9 cellular contexts compared by ENCODE assay signal in genomic region chr18:45807144-45807543, GRCh38. TPM values are rescaled to one million over a fixed set of nuclear protein-coding genes. Genes with fewer than 3 reads are reported as not detected.
DNase-seq lines count a peak whose midpoint lies in the region; ATAC-seq, FAIRE-seq and TF ChIP-seq lines count a peak whose summit lies in the region.
"Not testable (repeated sequence)": the region's sequence is repeated elsewhere in the genome, so short reads cannot be mapped to it uniquely, and the experiment has no call there.
"Had no signal": no experiment of that assay in that cellular context is flagged by ENCODE, and none has a peak within 500 bp of the region (broad histone marks: within the 10 kb centered on the region; RNA-seq: fewer than 3 reads in every experiment).

No MANE protein-coding gene starts in this region.

- not testable (repeated sequence) for H3K27ac Mint-ChIP-seq in Calu3 (ENCODE audit: unreplicated experiment)

- CTCF ChIA-PET in Calu3 (lab: Charles Lee), result not testable (repeated sequence)
- CTCF ChIA-PET in GM12878 (lab: Yijun Ruan, JAX), result interaction anchor here (0.7 to 3.9 kb wide), 11 partner anchors 10 to 144 kb away, joined by 3 to 23 read pairs (median 5); partner anchors contain the start of gene SLC14A1

- ATAC-seq in GM12878, result peak; percentile 15; the same call in 1 of the 3 replicates

- not testable (repeated sequence) for H3K4me2 ChIP-seq in GM12878 (ENCODE audit: control insufficient read depth, insufficient read depth)

- H3K4me3 ChIP-seq in GM12878, result not testable (repeated sequence)

- in situ Hi-C loops in GM13977 (cut with MboI; ENCODE audit: low pct_unique_long_range_greater_than_20kb, low sequenced_read_pairs, unreplicated experiment); GM12878 (cut with MboI): not testable (repeated sequence)

- H3K36me3 Mint-ChIP-seq in Calu3 (ENCODE audit: insufficient read depth, unreplicated experiment), result peaks cover 10% of the 10 kb centered on the region

- peak; percentile 40 for TF ChIP-seq RAD21 in GM12878 (IDR thresholded peaks at IDR 0.05; ENCODE audit: insufficient read depth, low read depth, low read length)

- not testable (repeated sequence) for BruUV-seq in Calu3 (replicated peaks; lab: Mats Ljungman, UMichigan); GM12878 (replicated peaks; lab: Mats Ljungman, UMichigan)

- H3K9ac ChIP-seq in GM12878 (ENCODE audit: control insufficient read depth, insufficient read depth, low read length), result not testable (repeated sequence)

- 0% methylated on average over 2 of the region's 2 CpGs for WGBS in GM12878 (ENCODE audit: insufficient coverage, insufficient replicate concordance, low lambda C conversion rate, missing lambda C conversion rate)

- not testable (repeated sequence) for H2AFZ ChIP-seq in GM12878 (ENCODE audit: control insufficient read depth, low read depth, low read length)

- TF ChIP-seq EP300 in GM12878 (IDR thresholded peaks at IDR 0.05; ENCODE audit: borderline replicate concordance in 1 of 2, control insufficient read depth in 1 of 2, low read depth in 2 of 2, low read length in 2 of 2), result not testable (repeated sequence)

- not testable (repeated sequence) for H3K27me3 Mint-ChIP-seq in Calu3 (ENCODE audit: unreplicated experiment)

- not testable (repeated sequence) for FAIRE-seq in GM12878 (lab: Jason Lieb, UNC)

- H3K27me3 ChIP-seq in GM12878 (replicated peaks in 1 of 2; ENCODE audit: control insufficient read depth in 2 of 2, insufficient read depth in 2 of 2, low read length in 1 of 2), result not testable (repeated sequence)

- H3K79me2 ChIP-seq in GM12878 (ENCODE audit: control insufficient read depth, insufficient read depth, low read length), result not testable (repeated sequence)

- not testable (repeated sequence) for H3K27ac ChIP-seq in GM12878 (ENCODE audit: control insufficient read depth, insufficient read depth)

- intact Hi-C loops in Calu3 (cut with micrococcal nuclease; ENCODE audit: unreplicated experiment); GM12878 (cut with micrococcal nuclease; ENCODE audit: unreplicated experiment): not testable (repeated sequence)

- TF ChIP-seq CTCF in Calu3 (IDR thresholded peaks at IDR 0.05; ENCODE audit: unreplicated experiment), result not testable (repeated sequence)
- TF ChIP-seq CTCF in GM13977 (IDR thresholded peaks at IDR 0.05; ENCODE audit: extremely low read depth, insufficient read depth, missing control alignments) (peak; percentile 52), GM12878 (IDR thresholded peaks at IDR 0.05 in 2 of 3, conservative IDR thresholded peaks at IDR 0.05 in 1 of 3; ENCODE audit: control insufficient read depth in 2 of 3, extremely low read depth in 1 of 3, insufficient read depth in 1 of 3, low read depth in 3 of 3, low read length in 3 of 3) (peak; percentile 2 to 21 (median 10); a peak in 1 of 6 replicates)

- peak; percentile 25 for DNase-seq in Calu3
- DNase-seq in GM13977 (ENCODE audit: low spot score); GM12878 (ENCODE audit: low read depth, low spot score): not testable (repeated sequence)
- DNase-seq in NCI-H1092 treated with DMSO at 0.1 percent for 48 hours (lab: John Stamatoyannopoulos, UW), result peak; percentile 25
- DNase-seq in NCI-H69 (lab: John Stamatoyannopoulos, UW), result peak; percentile 99
- peak; percentile 13 for DNase-seq in SK-N-DZ (ENCODE audit: low spot score)
- peak; percentile 57 for DNase-seq in iPS DF 19.7 (ENCODE audit: low read depth, low spot score)
- peak; percentile 27 for DNase-seq in stimulated activated CD4-positive, alpha-beta T cell treated with anti-CD3 and anti-CD28 coated beads, Interleukin-1b, Interleukin-23, amount 100 ng/mL, for 48 hours

- not testable (repeated sequence) for H3K9me3 ChIP-seq in GM12878 (replicated peaks; ENCODE audit: control insufficient read depth, insufficient read depth, low read length)

- POLR2A ChIA-PET in GM12878 (lab: Charles Lee), result not testable (repeated sequence)

- not testable (repeated sequence) for H3K9me3 Mint-ChIP-seq in Calu3 (ENCODE audit: low read depth, unreplicated experiment)

- RAD21 ChIA-PET in GM12878 (lab: Charles Lee; ENCODE audit: unreplicated experiment), result interaction anchor here (0.9 to 1.5 kb wide), 2 partner anchors 82 to 141 kb away, joined by 3 to 10 read pairs; no protein-coding TSS in a partner anchor

- H3K4me1 ChIP-seq in GM12878 (ENCODE audit: control insufficient read depth, insufficient read depth, low read length), result not testable (repeated sequence)

- not testable (repeated sequence) for H3K36me3 ChIP-seq in GM12878 (ENCODE audit: control insufficient read depth in 2 of 2, insufficient read depth in 2 of 2, low read length in 1 of 2)

- not testable (repeated sequence) for H4K20me1 ChIP-seq in GM12878 (ENCODE audit: control insufficient read depth, insufficient read depth)

- not testable (repeated sequence) for TF ChIP-seq POLR2A in GM12878 (IDR thresholded peaks at IDR 0.05; ENCODE audit: low read depth, low read length)

- H3K4me3 Mint-ChIP-seq in Calu3 (ENCODE audit: low read depth, unreplicated experiment), result not testable (repeated sequence)

- SMC1A ChIA-PET in GM12878 (lab: Charles Lee; ENCODE audit: uncharacterized antibody, unreplicated experiment), result interaction anchor here (0.9 to 1.8 kb wide), 5 partner anchors 19 to 142 kb away, joined by 3 to 11 read pairs (median 6); partner anchors contain the start of gene SLC14A1

- H3K4me1 Mint-ChIP-seq in Calu3 (ENCODE audit: low read depth, unreplicated experiment), result peaks cover 31% of the 10 kb centered on the region

TF ChIP-seq in GM12878, 131 proteins besides CTCF, POLR2A, EP300 and RAD21:
- peak; percentile 35; the same call in 1 of the 2 replicates for TF ChIP-seq SMC3 (IDR thresholded peaks at IDR 0.05; ENCODE audit: borderline replicate concordance, low read length)
- peak; percentile 26 for TF ChIP-seq MEF2B (IDR thresholded peaks at IDR 0.05; ENCODE audit: partially characterized antibody, poor library complexity, severe bottlenecking)
TF ChIP-seq in GM12878: peak in this region for 2; not testable (repeated sequence) for 129.

RNA-seq across cellular contexts. Expression of gene SIGLEC15, which starts 18.3 kb away (rescaled TPM):
- total RNA-seq in Calu3 (2022) (0.28 and 0.83 TPM in 2 replicates), GM12878 (2014; rRNA removed) (0.45 TPM in 1 of 2 replicates, not detected in the other), GM12878 (2014; rRNA removed; fragmentation: Illumina TruSeq; extraction: Trizol) (not detected in 2 replicates), GM12878 (2021) (0.21 TPM in 1 of 2 replicates, not detected in the other)
- not detected in 2 replicates for polyA plus RNA-seq in SK-N-DZ (2014; cell fraction: cytosol; rRNA removed)
- not detected in 2 replicates for polyA plus RNA-seq in SK-N-DZ (2014; cell fraction: nucleus; rRNA removed)
- 0.58 and 1.3 TPM in 2 replicates for total RNA-seq in GM12878 (2013; cell fraction: nucleolus; rRNA removed)
- polyA plus RNA-seq in GM12878 (2011; ENCODE audit: low read depth), result not detected
- polyA plus RNA-seq in GM12878 (2011; rRNA removed) (not detected in 2 replicates), GM12878 (2014; fragmentation: Illumina TruSeq; extraction: Trizol) (not detected in 2 replicates), GM12878 (2014; fragmentation: Nextera tagmentation; extraction: Ambion mirVana) (not detected), GM12878 (2014; rRNA removed) (0.03 TPM in 1 of 2 replicates, not detected in the other), GM12878 (2016; fragmentation: Nextera tagmentation; extraction: Ambion mirVana) (under 1 TPM in 1 of 2 experiments, not detected in 1; 0.09 TPM)
- not detected in 2 replicates for polyA plus RNA-seq in GM12878 (2011; cell fraction: cytosol; rRNA removed)
- not detected in 2 replicates for polyA plus RNA-seq in GM12878 (2011; cell fraction: nucleus; rRNA removed)
- 0.51 TPM in 1 of 2 replicates, not detected in the other for polyA plus RNA-seq in GM12878 (2012)
- not detected in 2 replicates for polyA minus RNA-seq in GM12878 (2011; rRNA and poly(A)+ RNA removed)
- not detected in 2 replicates for polyA minus RNA-seq in GM12878 (2011; cell fraction: cytosol; rRNA and poly(A)+ RNA removed)
- polyA minus RNA-seq in GM12878 (2011; cell fraction: nucleus; rRNA and poly(A)+ RNA removed), result not detected in 2 replicates
- total RNA-seq: NCI-H460 had no signal
